9 cellular contexts compared by ENCODE assay signal in the genomic region with DNA sequence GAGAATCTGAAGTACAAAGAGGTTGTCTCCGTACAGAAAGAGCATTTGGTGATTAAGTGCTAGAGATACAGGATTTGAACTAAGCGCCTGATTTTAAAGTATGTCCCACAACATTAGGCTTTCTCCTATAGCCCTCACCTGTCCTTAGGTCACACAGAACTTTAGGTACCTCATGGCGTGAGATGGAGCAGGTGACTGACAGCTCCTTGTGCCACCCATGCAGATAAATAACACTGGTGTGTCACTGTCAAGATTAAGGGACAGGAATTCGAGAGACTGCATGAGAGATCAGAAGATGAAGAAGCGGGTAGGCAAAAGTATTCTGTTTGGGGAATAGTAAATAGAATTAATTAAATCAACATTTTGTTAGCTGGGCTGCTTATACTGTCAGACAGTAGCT. TPM values are rescaled to one million over a fixed set of nuclear protein-coding genes. Genes with fewer than 3 reads are reported as not detected.
DNase-seq lines count a peak whose midpoint lies in the region; ATAC-seq and TF ChIP-seq lines count a peak whose summit lies in the region.
"Had no signal": no experiment of that assay in that cellular context is flagged by ENCODE, and none has a peak within 500 bp of the region (broad histone marks: within the 10 kb centered on the region; RNA-seq: fewer than 3 reads in every experiment).

No MANE protein-coding gene starts in this region.

- intact Hi-C loops in left ventricle myocardium inferior (cut with micrococcal nuclease) = no loop called here
- intact Hi-C loops in ovary (cut with DNase I) = loop anchor here in 2 of 4 donors (5.0 to 10.0 kb wide), 3 partner anchors 157 to 317 kb away; no protein-coding TSS in a partner anchor

- no peaks in the 10 kb centered on the region for H3K27me3 Mint-ChIP-seq in T-cell
- peaks cover 2% of the 10 kb centered on the region for H3K27me3 Mint-ChIP-seq in glutamatergic neuron (ENCODE audit: unreplicated experiment)
- H3K27me3 Mint-ChIP-seq in type B pancreatic cell = no peaks in the 10 kb centered on the region

- H3K36me3 Mint-ChIP-seq in T-cell = peaks cover 3% of the 10 kb centered on the region
- no peaks in the 10 kb centered on the region for H3K36me3 Mint-ChIP-seq in glutamatergic neuron (ENCODE audit: unreplicated experiment)
- peaks cover 7% of the 10 kb centered on the region for H3K36me3 Mint-ChIP-seq in type B pancreatic cell

- ATAC-seq in T-cell (replicated peaks in 1 of 4) = no peak

- H3K36me3 ChIP-seq in left ventricle myocardium inferior (no peaks in the 10 kb centered on the region), right atrium auricular region (no peaks in the 10 kb centered on the region), ovary (no peaks in the 10 kb centered on the region)

- no peak for TF ChIP-seq POLR2A in ovary (IDR thresholded peaks at IDR 0.05)

- TF ChIP-seq CTCF in left ventricle myocardium inferior (IDR thresholded peaks at IDR 0.05; ENCODE audit: borderline replicate concordance) (no peak), right atrium auricular region (IDR thresholded peaks at IDR 0.05) (no peak), glutamatergic neuron (IDR thresholded peaks at IDR 0.05; ENCODE audit: partially characterized antibody, unreplicated experiment) (no peak), type B pancreatic cell (conservative IDR thresholded peaks at IDR 0.05) (no peak), ovary (IDR thresholded peaks at IDR 0.05) (no peak)

- no peak overlapping the region for H3K27ac Mint-ChIP-seq in T-cell
- H3K27ac Mint-ChIP-seq in glutamatergic neuron (ENCODE audit: unreplicated experiment) = no peak overlapping the region
- H3K27ac Mint-ChIP-seq in type B pancreatic cell = peak overlapping the region; percentile 83

- peak overlapping the region; percentile 96 to 98 (median 96) for H3K4me3 Mint-ChIP-seq in T-cell
- H3K4me3 Mint-ChIP-seq in glutamatergic neuron (ENCODE audit: unreplicated experiment) = peak overlapping the region; percentile 91
- peak overlapping the region; percentile 94 for H3K4me3 Mint-ChIP-seq in type B pancreatic cell

- H3K4me1 Mint-ChIP-seq in T-cell = peaks cover 22 to 34% (median 32%) of the 10 kb centered on the region in 3 donors
- peaks cover 2% of the 10 kb centered on the region for H3K4me1 Mint-ChIP-seq in glutamatergic neuron (ENCODE audit: low read depth, unreplicated experiment)
- peaks cover 20% of the 10 kb centered on the region for H3K4me1 Mint-ChIP-seq in type B pancreatic cell (ENCODE audit: unreplicated experiment)

- H3K4me1 ChIP-seq in left ventricle myocardium inferior (peaks cover 19% of the 10 kb centered on the region), right atrium auricular region (peaks cover 0 to 11% of the 10 kb centered on the region in 2 donors), ovary (ENCODE audit: insufficient read depth) (peaks cover 3% of the 10 kb centered on the region)

- TF ChIP-seq EP300 in ovary (IDR thresholded peaks at IDR 0.05) = no peak

- peak overlapping the region; percentile 77 for H3K4me3 ChIP-seq in left ventricle myocardium inferior
- H3K4me3 ChIP-seq in right atrium auricular region = no peak overlapping the region
- no peak overlapping the region for H3K4me3 ChIP-seq in ovary

- H3K9me3 Mint-ChIP-seq in T-cell = no peaks in the 10 kb centered on the region
- H3K9me3 Mint-ChIP-seq in glutamatergic neuron (ENCODE audit: unreplicated experiment) = peaks cover 2% of the 10 kb centered on the region
- H3K9me3 Mint-ChIP-seq in type B pancreatic cell = no peaks in the 10 kb centered on the region

- CTCF ChIA-PET in T-cell (lab: Charles Lee) = interaction anchor here in 1 of 2 donors (0.6 to 2.5 kb wide), 4 partner anchors 9 to 212 kb away, joined by 3 to 12 read pairs (median 4); no protein-coding TSS in a partner anchor

- 55 to 62% (median 58%) methylated on average over 5 of the region's 5 CpGs for WGBS in ovary, 3 donors

- no peaks in the 10 kb centered on the region for H3K9me3 ChIP-seq in left ventricle myocardium inferior (replicated peaks)
- H3K9me3 ChIP-seq in right atrium auricular region = no peaks in the 10 kb centered on the region
- no peaks in the 10 kb centered on the region for H3K9me3 ChIP-seq in ovary

- POLR2A ChIA-PET in T-cell (lab: Charles Lee) = interaction anchor here in 1 of 2 donors (0.5 to 1.3 kb wide), 2 partner anchors 24 to 152 kb away, joined by 3 to 5 read pairs; no protein-coding TSS in a partner anchor

- H3K27me3 ChIP-seq in left ventricle myocardium inferior (ENCODE audit: low read depth) (no peaks in the 10 kb centered on the region), right atrium auricular region (no peaks in the 10 kb centered on the region), ovary (no peaks in the 10 kb centered on the region)

- no peak overlapping the region for H3K27ac ChIP-seq in left ventricle myocardium inferior (replicated peaks)
- no peak overlapping the region for H3K27ac ChIP-seq in right atrium auricular region
- H3K27ac ChIP-seq in ovary = no peak overlapping the region

- DNase-seq in left ventricle myocardium inferior (no peak), right atrium auricular region (ENCODE audit: low spot score) (no peak), T-cell (no peak), glutamatergic neuron (no peak), type B pancreatic cell (ENCODE audit: extremely low spot score, unreplicated experiment) (no peak), kidney glomerular epithelial cell (lab: John Stamatoyannopoulos, UW) (no peak), ovary (no peak), SKM-1 treated with dmso at 0.1 percent for 144 hours (lab: John Stamatoyannopoulos, UW; ENCODE audit: unreplicated experiment) (no peak)
- DNase-seq: DMS 273 treated with DMSO at 0.1 percent for 48 hours had no signal

RNA-seq across cellular contexts. Expression of gene BLM, which starts 1.1 kb away (rescaled TPM):
- total RNA-seq in left ventricle myocardium inferior (26.2 TPM), right atrium auricular region (10 to 100 TPM; 19.3 to 26.7 TPM), T-cell (1 to 10 TPM; 4.9 to 9.4 (median 6.2) TPM), glutamatergic neuron (ENCODE audit: unreplicated experiment) (5.4 TPM), type B pancreatic cell (ENCODE audit: low replicate concordance) (8.5 and 21.5 TPM in 2 replicates), ovary (1 to 10 TPM in 1 of 7 donors, under 1 TPM in 5, not detected in 1; 0.15 to 1.9 (median 0.78) TPM)
- polyA plus RNA-seq in ovary = 1 to 10 TPM in 1 of 2 donors, under 1 TPM in 1; 0.40 to 1.3 TPM
